ENCODE assay signal across 19 cellular contexts in genomic region chr1:245952383-245952989, GRCh38.
DNase-seq lines count a peak whose midpoint lies in the region; ATAC-seq, FAIRE-seq and TF ChIP-seq lines count a peak whose summit lies in the region.
"Had no signal": no experiment of that assay in that cellular context is flagged by ENCODE, and none has a peak within 500 bp of the region (broad histone marks: within the 10 kb centered on the region; RNA-seq: fewer than 3 reads in every experiment).

No MANE protein-coding gene starts in this region.

- ATAC-seq in HG03175 (IDR thresholded peaks at IDR 0.05; ENCODE audit: unreplicated experiment) (peak; percentile 29), left lung (no peak)
- ATAC-seq in activated T-helper 17 cell treated with anti-CD3 and anti-CD28 coated beads, Interleukin-2, amount 50 U/mL, for 72 hours (replicated peaks) = no peak
- ATAC-seq: A549 had no signal

- peak overlapping the region; percentile 88 for H3K27ac Mint-ChIP-seq in activated CD4-positive, alpha-beta T cell treated with anti-CD3 and anti-CD28 coated beads, Interleukin-2, amount 10 ng/mL, durations not matched to agents 24 days and 14 days
- peak overlapping the region; percentile 92 for H3K27ac Mint-ChIP-seq in activated T-helper 17 cell treated with anti-CD3 and anti-CD28 coated beads, Interleukin-2, amount 50 U/mL, for 72 hours
- H3K27ac Mint-ChIP-seq in nephron = peak overlapping the region in 2 of 3 experiments; percentile 34 to 75

- H3K4me1 ChIP-seq in left lung = peaks cover 0 to 21% of the 10 kb centered on the region in 2 donors

- no peak for DNase-seq in activated CD4-positive, alpha-beta T cell treated with anti-CD3 and anti-CD28 coated beads, Interleukin-2, amount 10 ng/mL, durations not matched to agents 24 days and 14 days
- DNase-seq in activated CD4-positive, alpha-beta T cell treated with anti-CD3 and anti-CD28 coated beads, Interleukin-2, amount 50 U/mL, for 48 hours = no peak
- no peak for DNase-seq in frontal cortex (ENCODE audit: low spot score in 2 of 2)
- DNase-seq in ACHN = no peak
- DNase-seq in left lung = no peak
- DNase-seq: activated gamma-delta T cell; COR-L47; effector CD8-positive, alpha-beta T cell; GF-D8; NCI-H1694; NCI-H510A treated with DMSO at 0.1 percent for 48 hours; PC-9; stimulated activated CD4-positive, alpha-beta T cell treated with anti-CD3 and anti-CD28 coated beads, Interleukin-2, amount 100 ng/mL, for 48 hours had no signal

- no peak for FAIRE-seq in frontal cortex (lab: Jason Lieb, UNC)
- FAIRE-seq: A549, urothelium cell line had no signal

- no peaks in the 10 kb centered on the region for H3K27me3 ChIP-seq in left lung
- H3K27me3 ChIP-seq: cardiac muscle cell had no signal

- in situ Hi-C loops in ACHN (cut with HindIII; ENCODE audit: low pct_ligation_motif_present, low pct_unique_long_range_greater_than_20kb, low sequenced_read_pairs) = no loop called here

- no peaks in the 10 kb centered on the region for H3K36me3 ChIP-seq in left lung
- H3K36me3 ChIP-seq: cardiac muscle cell had no signal

- peak overlapping the region; percentile 86 for H3K4me3 Mint-ChIP-seq in activated CD4-positive, alpha-beta T cell treated with anti-CD3 and anti-CD28 coated beads, Interleukin-2, amount 10 ng/mL, durations not matched to agents 24 days and 14 days
- H3K4me3 Mint-ChIP-seq in activated T-helper 17 cell treated with anti-CD3 and anti-CD28 coated beads, Interleukin-2, amount 50 U/mL, for 72 hours = peak overlapping the region; percentile 82
- H3K4me3 Mint-ChIP-seq in nephron = no peak overlapping the region

- TF ChIP-seq CTCF in nephron (IDR thresholded peaks at IDR 0.05; ENCODE audit: unreplicated experiment in 3 of 3) (no peak), left lung (IDR thresholded peaks at IDR 0.05) (no peak)

- H3K4me1 Mint-ChIP-seq in activated CD4-positive, alpha-beta T cell treated with anti-CD3 and anti-CD28 coated beads, Interleukin-2, amount 10 ng/mL, durations not matched to agents 24 days and 14 days = peaks cover 20% of the 10 kb centered on the region
- H3K4me1 Mint-ChIP-seq in activated T-helper 17 cell treated with anti-CD3 and anti-CD28 coated beads, Interleukin-2, amount 50 U/mL, for 72 hours = peaks cover 9% of the 10 kb centered on the region
- peaks cover 21% of the 10 kb centered on the region for H3K4me1 Mint-ChIP-seq in nephron

- intact Hi-C loops in activated CD4-positive, alpha-beta T cell treated with anti-CD3 and anti-CD28 coated beads, Interleukin-2, amount 10 ng/mL, durations not matched to agents 24 days and 14 days (cut with micrococcal nuclease) = loop anchor here (5.0 kb wide), 1 partner anchor 1090 kb away; the partner anchor contains the start of gene HNRNPU
- intact Hi-C loops in left lung (cut with DNase I) = no loop called here

- H3K9me3 ChIP-seq in left lung = no peaks in the 10 kb centered on the region
- H3K9me3 ChIP-seq: A549 had no signal

- no peaks in the 10 kb centered on the region for H3K9me3 Mint-ChIP-seq in activated CD4-positive, alpha-beta T cell treated with anti-CD3 and anti-CD28 coated beads, Interleukin-2, amount 10 ng/mL, durations not matched to agents 24 days and 14 days
- no peaks in the 10 kb centered on the region for H3K9me3 Mint-ChIP-seq in activated T-helper 17 cell treated with anti-CD3 and anti-CD28 coated beads, Interleukin-2, amount 50 U/mL, for 72 hours
- H3K9me3 Mint-ChIP-seq in nephron = no peaks in the 10 kb centered on the region

- no peaks in the 10 kb centered on the region for H3K27me3 Mint-ChIP-seq in activated CD4-positive, alpha-beta T cell treated with anti-CD3 and anti-CD28 coated beads, Interleukin-2, amount 10 ng/mL, durations not matched to agents 24 days and 14 days
- H3K27me3 Mint-ChIP-seq in activated T-helper 17 cell treated with anti-CD3 and anti-CD28 coated beads, Interleukin-2, amount 50 U/mL, for 72 hours = no peaks in the 10 kb centered on the region
- no peaks in the 10 kb centered on the region for H3K27me3 Mint-ChIP-seq in nephron (ENCODE audit: low read depth)

- H3K36me3 Mint-ChIP-seq in activated CD4-positive, alpha-beta T cell treated with anti-CD3 and anti-CD28 coated beads, Interleukin-2, amount 10 ng/mL, durations not matched to agents 24 days and 14 days (ENCODE audit: low read depth) = no peaks in the 10 kb centered on the region
- H3K36me3 Mint-ChIP-seq in activated T-helper 17 cell treated with anti-CD3 and anti-CD28 coated beads, Interleukin-2, amount 50 U/mL, for 72 hours (ENCODE audit: low read depth) = no peaks in the 10 kb centered on the region
- H3K36me3 Mint-ChIP-seq in nephron (ENCODE audit: low read depth) = no peaks in the 10 kb centered on the region

- H3K27ac ChIP-seq in left lung = peak overlapping the region in 1 of 2 donors; percentile 73
- H3K27ac ChIP-seq: A549, cardiac muscle cell, PC-9 had no signal

- no peak overlapping the region for H3K4me3 ChIP-seq in left lung
- H3K4me3 ChIP-seq: A549, cardiac muscle cell, PC-9 had no signal

Comparison
In these comparisons a context has a peak if more than half of its experiments do, and no peak if none do; other contexts are left out.
1. H3K4me3 Mint-ChIP-seq: peak in activated CD4-positive, alpha-beta T cell treated with anti-CD3 and anti-CD28 coated beads, Interleukin-2, amount 10 ng/mL, durations not matched to agents 24 days and 14 days (single experiment) and activated T-helper 17 cell treated with anti-CD3 and anti-CD28 coated beads, Interleukin-2, amount 50 U/mL, for 72 hours (single experiment); none in nephron (0 of 3).
2. Peak in every context shown above with its lines, with median percentiles within 50 percentile points of each other: H3K27ac Mint-ChIP-seq.